9 cellular contexts compared by ENCODE assay signal in genomic region chr12:122106891-122107660, GRCh38. TPM values are rescaled to one million over a fixed set of nuclear protein-coding genes. Genes with fewer than 3 reads are reported as not detected.
DNase-seq lines count a peak whose midpoint lies in the region; ATAC-seq lines count a peak whose summit lies in the region.
"Had no signal": no experiment of that assay in that cellular context is flagged by ENCODE, and none has a peak within 500 bp of the region (broad histone marks: within the 10 kb centered on the region; RNA-seq: fewer than 3 reads in every experiment).

No MANE protein-coding gene starts in this region.

- H3K36me3 Mint-ChIP-seq in activated naive CD8-positive, alpha-beta T cell treated with anti-CD3 and anti-CD28 coated beads, Interleukin-2, amount 50 U/mL, for 24 hours (ENCODE audit: low read depth), result peaks cover 11% of the 10 kb centered on the region
- peaks cover 18% of the 10 kb centered on the region for H3K36me3 Mint-ChIP-seq in activated T-helper 1 cell treated with anti-CD3 and anti-CD28 coated beads, Interleukin-12 subunit alpha, Interleukin-12 subunit beta, Interleukin-2, Interleukin-4 antibody, amounts not matched to agents 30 ng/mL and 10 ng/mL and 1 ng/mL, durations not matched to agents 14 hours and 24 hours and 36 hours (ENCODE audit: low read depth)
- no peaks in the 10 kb centered on the region for H3K36me3 Mint-ChIP-seq in activated T-cell treated with anti-CD3 and anti-CD28 coated beads, Interleukin-2, amount 50 U/mL, for 72 hours (ENCODE audit: insufficient read depth in 2 of 2)

- intact Hi-C loops in activated T-helper 1 cell treated with anti-CD3 and anti-CD28 coated beads, Interleukin-12 subunit alpha, Interleukin-12 subunit beta, Interleukin-2, Interleukin-4 antibody, amounts not matched to agents 30 ng/mL and 10 ng/mL and 1 ng/mL, durations not matched to agents 14 hours and 24 hours and 36 hours (cut with micrococcal nuclease), result no loop called here

- H3K9me3 Mint-ChIP-seq in activated naive CD8-positive, alpha-beta T cell treated with anti-CD3 and anti-CD28 coated beads, Interleukin-2, amount 50 U/mL, for 24 hours, result no peaks in the 10 kb centered on the region
- H3K9me3 Mint-ChIP-seq in activated T-helper 1 cell treated with anti-CD3 and anti-CD28 coated beads, Interleukin-12 subunit alpha, Interleukin-12 subunit beta, Interleukin-2, Interleukin-4 antibody, amounts not matched to agents 30 ng/mL and 10 ng/mL and 1 ng/mL, durations not matched to agents 14 hours and 24 hours and 36 hours, result no peaks in the 10 kb centered on the region
- H3K9me3 Mint-ChIP-seq in activated T-cell treated with anti-CD3 and anti-CD28 coated beads, Interleukin-2, amount 50 U/mL, for 72 hours, result no peaks in the 10 kb centered on the region

- peaks cover 85% of the 10 kb centered on the region for H3K4me1 Mint-ChIP-seq in activated naive CD8-positive, alpha-beta T cell treated with anti-CD3 and anti-CD28 coated beads, Interleukin-2, amount 50 U/mL, for 24 hours
- peaks cover 63% of the 10 kb centered on the region for H3K4me1 Mint-ChIP-seq in activated T-helper 1 cell treated with anti-CD3 and anti-CD28 coated beads, Interleukin-12 subunit alpha, Interleukin-12 subunit beta, Interleukin-2, Interleukin-4 antibody, amounts not matched to agents 30 ng/mL and 10 ng/mL and 1 ng/mL, durations not matched to agents 14 hours and 24 hours and 36 hours (ENCODE audit: low read depth)
- peaks cover 81% of the 10 kb centered on the region for H3K4me1 Mint-ChIP-seq in activated T-cell treated with anti-CD3 and anti-CD28 coated beads, Interleukin-2, amount 50 U/mL, for 72 hours (ENCODE audit: low read depth)

- DNase-seq in AG08396 (ENCODE audit: low spot score) (peak; percentile 56), NCI-H1417 treated with DMSO at 0.1 percent for 48 hours (lab: John Stamatoyannopoulos, UW) (peak; percentile 89), left kidney (ENCODE audit: low read depth, low spot score) (peak; percentile 55), NCI-H446 (lab: John Stamatoyannopoulos, UW) (no peak)
- no peak for DNase-seq in activated naive CD8-positive, alpha-beta T cell treated with anti-CD3 and anti-CD28 coated beads, Interleukin-2, amount 50 U/mL, for 24 hours
- no peak for DNase-seq in activated T-helper 1 cell treated with anti-CD3 and anti-CD28 coated beads, Interleukin-12 subunit alpha, Interleukin-12 subunit beta, Interleukin-2, Interleukin-4 antibody, amounts not matched to agents 30 ng/mL and 10 ng/mL and 1 ng/mL, durations not matched to agents 14 hours and 24 hours and 36 hours (ENCODE audit: low spot score)
- DNase-seq in activated T-cell treated with anti-CD3 and anti-CD28 coated beads, Interleukin-2, amount 50 U/mL, for 72 hours, result no peak
- DNase-seq: activated effector memory CD4-positive, alpha-beta T cell treated with anti-CD3 and anti-CD28 coated beads, Interleukin-2, amount 50 U/mL, for 16 hours had no signal

- no peaks in the 10 kb centered on the region for H3K27me3 Mint-ChIP-seq in activated naive CD8-positive, alpha-beta T cell treated with anti-CD3 and anti-CD28 coated beads, Interleukin-2, amount 50 U/mL, for 24 hours
- H3K27me3 Mint-ChIP-seq in activated T-helper 1 cell treated with anti-CD3 and anti-CD28 coated beads, Interleukin-12 subunit alpha, Interleukin-12 subunit beta, Interleukin-2, Interleukin-4 antibody, amounts not matched to agents 30 ng/mL and 10 ng/mL and 1 ng/mL, durations not matched to agents 14 hours and 24 hours and 36 hours (ENCODE audit: insufficient read depth), result no peaks in the 10 kb centered on the region
- H3K27me3 Mint-ChIP-seq in activated T-cell treated with anti-CD3 and anti-CD28 coated beads, Interleukin-2, amount 50 U/mL, for 72 hours (ENCODE audit: low read depth), result no peaks in the 10 kb centered on the region

- peak overlapping the region; percentile 97 for H3K27ac Mint-ChIP-seq in activated naive CD8-positive, alpha-beta T cell treated with anti-CD3 and anti-CD28 coated beads, Interleukin-2, amount 50 U/mL, for 24 hours
- no peak overlapping the region for H3K27ac Mint-ChIP-seq in activated T-helper 1 cell treated with anti-CD3 and anti-CD28 coated beads, Interleukin-12 subunit alpha, Interleukin-12 subunit beta, Interleukin-2, Interleukin-4 antibody, amounts not matched to agents 30 ng/mL and 10 ng/mL and 1 ng/mL, durations not matched to agents 14 hours and 24 hours and 36 hours
- H3K27ac Mint-ChIP-seq in activated T-cell treated with anti-CD3 and anti-CD28 coated beads, Interleukin-2, amount 50 U/mL, for 72 hours, result no peak overlapping the region

- no peak for ATAC-seq in activated naive CD8-positive, alpha-beta T cell treated with anti-CD3 and anti-CD28 coated beads, Interleukin-2, amount 50 U/mL, for 24 hours
- ATAC-seq in activated T-cell treated with anti-CD3 and anti-CD28 coated beads, Interleukin-2, amount 50 U/mL, for 72 hours (replicated peaks in 1 of 2), result no peak
- ATAC-seq in HG03571 (IDR thresholded peaks at IDR 0.05; ENCODE audit: unreplicated experiment), result no peak

- no peak overlapping the region for H3K4me3 Mint-ChIP-seq in activated naive CD8-positive, alpha-beta T cell treated with anti-CD3 and anti-CD28 coated beads, Interleukin-2, amount 50 U/mL, for 24 hours
- H3K4me3 Mint-ChIP-seq in activated T-helper 1 cell treated with anti-CD3 and anti-CD28 coated beads, Interleukin-12 subunit alpha, Interleukin-12 subunit beta, Interleukin-2, Interleukin-4 antibody, amounts not matched to agents 30 ng/mL and 10 ng/mL and 1 ng/mL, durations not matched to agents 14 hours and 24 hours and 36 hours, result no peak overlapping the region
- H3K4me3 Mint-ChIP-seq in activated T-cell treated with anti-CD3 and anti-CD28 coated beads, Interleukin-2, amount 50 U/mL, for 72 hours, result peak overlapping the region in 1 of 2 donors; percentile 51

RNA-seq across cellular contexts. Expression of gene MLXIP, which starts 28.5 kb away (rescaled TPM):
- 59.0 and 62.1 TPM in 2 replicates for total RNA-seq in activated T-helper 1 cell treated with anti-CD3 and anti-CD28 coated beads, Interleukin-12 subunit alpha, Interleukin-12 subunit beta, Interleukin-2, Interleukin-4 antibody, amounts not matched to agents 30 ng/mL and 10 ng/mL and 1 ng/mL, durations not matched to agents 14 hours and 24 hours and 36 hours
- total RNA-seq in activated T-cell treated with anti-CD3 and anti-CD28 coated beads, Interleukin-2, amount 50 U/mL, for 72 hours, result 10 to 100 TPM; 17.1 to 17.5 TPM

Comparison
In these comparisons a context has a peak if more than half of its experiments do, and no peak if none do; other contexts are left out.
1. DNase-seq: peak in AG08396 (single experiment), NCI-H1417 treated with DMSO at 0.1 percent for 48 hours (single experiment) and left kidney (single experiment); none in activated naive CD8-positive, alpha-beta T cell treated with anti-CD3 and anti-CD28 coated beads, Interleukin-2, amount 50 U/mL, for 24 hours (single experiment), activated T-helper 1 cell treated with anti-CD3 and anti-CD28 coated beads, Interleukin-12 subunit alpha, Interleukin-12 subunit beta, Interleukin-2, Interleukin-4 antibody, amounts not matched to agents 30 ng/mL and 10 ng/mL and 1 ng/mL, durations not matched to agents 14 hours and 24 hours and 36 hours (single experiment), activated T-cell treated with anti-CD3 and anti-CD28 coated beads, Interleukin-2, amount 50 U/mL, for 72 hours (0 of 2) and NCI-H446 (0 of 2).